In the genomic region with DNA sequence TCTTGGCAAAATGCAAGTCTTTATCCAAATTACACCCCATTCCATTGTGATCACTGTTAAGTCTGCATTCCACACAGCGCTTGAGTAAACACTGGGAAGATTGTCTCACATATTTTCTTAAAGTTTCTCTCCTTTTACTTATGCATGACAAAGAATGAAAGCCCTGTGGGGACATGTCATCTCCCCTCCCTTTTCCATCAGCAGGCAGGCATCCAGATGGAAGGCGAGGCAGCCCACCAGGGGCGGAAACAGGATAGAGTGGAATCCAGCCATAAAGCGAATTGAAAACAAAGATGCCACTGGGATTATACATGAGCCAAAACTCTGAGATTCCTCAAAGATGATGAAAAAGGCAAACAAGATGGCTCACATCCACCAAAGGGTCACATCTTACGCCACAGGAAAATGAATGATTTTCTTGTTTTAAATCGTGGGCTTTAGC, we compare ENCODE assay signal across 13 cellular contexts.
DNase-seq lines count a peak whose midpoint lies in the region; ATAC-seq, FAIRE-seq and TF ChIP-seq lines count a peak whose summit lies in the region.
"Had no signal": no experiment of that assay in that cellular context is flagged by ENCODE, and none has a peak within 500 bp of the region (broad histone marks: within the 10 kb centered on the region; RNA-seq: fewer than 3 reads in every experiment).

No MANE protein-coding gene starts in this region.

- ATAC-seq in T-cell (replicated peaks in 1 of 4) = no peak

- H3K36me3 Mint-ChIP-seq in nephron (ENCODE audit: low read depth) = peaks cover 59% of the 10 kb centered on the region
- H3K36me3 Mint-ChIP-seq in T-cell = peaks cover 13% of the 10 kb centered on the region

- H3K4me3 Mint-ChIP-seq in nephron (peak overlapping the region in 1 of 3 experiments; percentile 23), T-cell (no peak overlapping the region)
- H3K4me3 Mint-ChIP-seq: T-helper 1 cell treated with Interleukin-12 subunit alpha and Interleukin-12 subunit beta and Interleukin-4 antibody, amounts not matched to agents 30 μg/mL and 1 μg/mL, for 36 hours had no signal

- in situ Hi-C loops in KBM-7 (cut with MboI; ENCODE audit: low pct_unique_long_range_greater_than_20kb, low sequenced_read_pairs) = no loop called here

- CTCF ChIA-PET in T-cell (lab: Charles Lee) = no interaction called here

- H3K4me1 Mint-ChIP-seq in nephron (peaks cover 78% of the 10 kb centered on the region), T-cell (peaks cover 23 to 47% (median 29%) of the 10 kb centered on the region in 3 donors)

- peak; percentile 100 for DNase-seq in EH (ENCODE audit: low read depth)
- peak; percentile 74 for DNase-seq in RCC 7860 (ENCODE audit: low spot score)
- peak; percentile 97 for DNase-seq in fibroblast of peridontal ligament (ENCODE audit: extremely low read depth)
- DNase-seq in KBM-7 = no peak
- DNase-seq in NOMO-1 treated with dmso at 0.1 percent for 144 hours (lab: John Stamatoyannopoulos, UW; ENCODE audit: unreplicated experiment) = no peak
- DNase-seq in T-cell = no peak
- DNase-seq in nucleus accumbens (lab: John Stamatoyannopoulos, UW) = no peak
- DNase-seq: activated naive CD4-positive, alpha-beta T cell; hypothalamus; NCI-H2107 had no signal

- TF ChIP-seq CTCF in nephron (IDR thresholded peaks at IDR 0.05; ENCODE audit: unreplicated experiment in 3 of 3) = no peak

- H3K27me3 Mint-ChIP-seq in nephron (ENCODE audit: low read depth) (no peaks in the 10 kb centered on the region), T-cell (peaks cover 1 to 3% of the 10 kb centered on the region in 2 donors)

- POLR2A ChIA-PET in T-cell (lab: Charles Lee) = no interaction called here

- H3K9me3 Mint-ChIP-seq in nephron = peaks cover 15% of the 10 kb centered on the region
- peaks cover 0 to 8% (median 6%) of the 10 kb centered on the region in 3 donors for H3K9me3 Mint-ChIP-seq in T-cell

- no peak for FAIRE-seq in RCC 7860 (lab: Jason Lieb, UNC)
- FAIRE-seq: G401.6 had no signal

- H3K27ac Mint-ChIP-seq in nephron = peak overlapping the region; percentile 72 to 93 (median 81)
- no peak overlapping the region for H3K27ac Mint-ChIP-seq in T-cell
- H3K27ac Mint-ChIP-seq: T-helper 1 cell treated with Interleukin-12 subunit alpha and Interleukin-12 subunit beta and Interleukin-4 antibody, amounts not matched to agents 30 μg/mL and 1 μg/mL, for 36 hours had no signal

Comparison
In these comparisons a context has a peak if more than half of its experiments do, and no peak if none do; other contexts are left out.
1. DNase-seq: peak in EH (single experiment), RCC 7860 (single experiment) and fibroblast of peridontal ligament (single experiment); none in KBM-7 (single experiment), NOMO-1 treated with dmso at 0.1 percent for 144 hours (single experiment), T-cell (0 of 34) and nucleus accumbens (0 of 56).
2. H3K27ac Mint-ChIP-seq: peak in nephron (3 of 3); none in T-cell (0 of 2).